In the genomic region with DNA sequence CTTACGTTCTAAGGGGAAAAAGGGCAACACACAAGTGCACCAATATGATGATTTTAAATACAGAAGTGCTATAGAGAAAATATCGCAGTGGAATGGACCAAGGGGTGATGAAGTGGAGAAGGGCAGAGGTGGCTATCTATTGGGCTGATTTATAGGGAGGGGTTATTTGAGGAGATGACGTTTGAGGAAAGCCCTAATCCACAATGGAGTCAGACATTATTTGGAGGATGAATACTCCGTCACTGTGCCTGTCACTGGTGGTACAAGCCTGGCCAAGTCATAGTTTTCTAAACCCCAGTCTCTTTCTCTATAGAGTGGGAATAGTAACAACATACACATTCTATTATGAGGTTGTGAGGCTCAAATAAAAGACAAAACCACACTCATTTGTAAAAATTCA, we compare ENCODE assay signal across 25 cellular contexts. TPM values are rescaled to one million over a fixed set of nuclear protein-coding genes. Genes with fewer than 3 reads are reported as not detected.
DNase-seq lines count a peak whose midpoint lies in the region; ATAC-seq and TF ChIP-seq lines count a peak whose summit lies in the region.
"Had no signal": no experiment of that assay in that cellular context is flagged by ENCODE, and none has a peak within 500 bp of the region (broad histone marks: within the 10 kb centered on the region; RNA-seq: fewer than 3 reads in every experiment).

No MANE protein-coding gene starts in this region.

- in situ Hi-C loops in transverse colon (cut with MboI; ENCODE audit: low pct_ligation_motif_present in 1 of 4, low pct_unique_long_range_greater_than_20kb in 1 of 4, low sequenced_read_pairs in 3 of 4): no loop called here

- DNase-seq in cardiac muscle cell (ENCODE audit: low read depth in 1 of 2, low spot score in 1 of 2): no peak
- no peak for DNase-seq in left cardiac atrium
- DNase-seq in ascending aorta (ENCODE audit: low spot score in 2 of 2): no peak
- DNase-seq in naive B cell: no peak
- no peak for DNase-seq in transverse colon
- no peak for DNase-seq in NCI-H1105 treated with DMSO at 0.1 percent for 48 hours (lab: John Stamatoyannopoulos, UW)
- no peak for DNase-seq in SIG-M5 treated with dmso at 0.1 percent for 504 hours (lab: John Stamatoyannopoulos, UW; ENCODE audit: unreplicated experiment)
- DNase-seq in AG08396 (ENCODE audit: low spot score): no peak
- DNase-seq: 8988T; BE2C; cortex of kidney; GDM1; H9; hippocampal formation; kidney; NCI-H1436 treated with DMSO at 0.1 percent for 48 hours; NCI-H2171 treated with DMSO at 0.1 percent for 48 hours; NCI-H774; nephron progenitor cell; stimulated activated CD4-positive, alpha-beta T cell treated with anti-CD3 and anti-CD28 coated beads, Interleukin-12 subunit alpha, Interleukin-12 subunit beta, amount 100 ng/mL, for 4 hours; T-helper 9 cell; upper lobe of right lung had no signal

- no peak for TF ChIP-seq CTCF in cardiac muscle cell (IDR thresholded peaks at IDR 0.05; ENCODE audit: low read depth, low read length)
- no peak for TF ChIP-seq CTCF in ascending aorta (IDR thresholded peaks at IDR 0.05)
- no peak for TF ChIP-seq CTCF in transverse colon (IDR thresholded peaks at IDR 0.05)

- H3K4me3 ChIP-seq in cardiac muscle cell (no peak overlapping the region), ascending aorta (no peak overlapping the region), transverse colon (no peak overlapping the region)
- H3K4me3 ChIP-seq: upper lobe of right lung had no signal

- H3K27ac ChIP-seq in cardiac muscle cell: peak overlapping the region; percentile 88
- peak overlapping the region; percentile 88 to 91 for H3K27ac ChIP-seq in ascending aorta
- H3K27ac ChIP-seq in transverse colon: peak overlapping the region; percentile 57 to 68 (median 64)

- H3K36me3 ChIP-seq in cardiac muscle cell (no peaks in the 10 kb centered on the region), ascending aorta (no peaks in the 10 kb centered on the region), transverse colon (no peaks in the 10 kb centered on the region)
- H3K36me3 ChIP-seq: BE2C, upper lobe of right lung had no signal

- peaks cover 54 to 82% (median 57%) of the 10 kb centered on the region in 3 donors for H3K4me1 Mint-ChIP-seq in naive B cell
- H3K4me1 Mint-ChIP-seq: nephron progenitor cell had no signal

- peak overlapping the region; percentile 71 to 95 (median 82) for H3K27ac Mint-ChIP-seq in naive B cell
- H3K27ac Mint-ChIP-seq: activated naive CD4-positive, alpha-beta T cell treated with anti-CD3 and anti-CD28 coated beads, Interleukin-2, amount 50 U/mL, for 72 hours; H9 had no signal

- H3K9me3 ChIP-seq in cardiac muscle cell (ENCODE audit: low read depth): no peaks in the 10 kb centered on the region
- no peaks in the 10 kb centered on the region for H3K9me3 ChIP-seq in ascending aorta
- no peaks in the 10 kb centered on the region for H3K9me3 ChIP-seq in transverse colon
- H3K9me3 ChIP-seq: BE2C, upper lobe of right lung had no signal

- no peaks in the 10 kb centered on the region for H3K9me3 Mint-ChIP-seq in naive B cell
- H3K9me3 Mint-ChIP-seq: activated naive CD4-positive, alpha-beta T cell treated with anti-CD3 and anti-CD28 coated beads, Interleukin-2, amount 50 U/mL, for 72 hours; H9; nephron progenitor cell had no signal

- peaks cover 66% of the 10 kb centered on the region for H3K4me1 ChIP-seq in cardiac muscle cell (ENCODE audit: low read depth)
- H3K4me1 ChIP-seq in ascending aorta: peaks cover 3 to 48% of the 10 kb centered on the region in 2 donors
- H3K4me1 ChIP-seq in transverse colon: peaks cover 0 to 17% (median 14%) of the 10 kb centered on the region in 4 donors
- H3K4me1 ChIP-seq: BE2C had no signal

- intact Hi-C loops in left cardiac atrium (cut with DNase I) (loop anchor here (10.0 kb wide), 2 partner anchors 50 to 100 kb away; a partner anchor contains a TSS), ascending aorta (cut with DNase I) (loop anchor here (5.0 kb wide), 1 partner anchor 118 kb away; no protein-coding TSS in a partner anchor), transverse colon (cut with DNase I; ENCODE audit: low total_unique reads) (no loop called here)

- peak overlapping the region; percentile 0 to 76 (median 50) for H3K4me3 Mint-ChIP-seq in naive B cell
- H3K4me3 Mint-ChIP-seq: H9, nephron progenitor cell had no signal

- H3K27me3 ChIP-seq in cardiac muscle cell (no peaks in the 10 kb centered on the region), ascending aorta (no peaks in the 10 kb centered on the region), transverse colon (no peaks in the 10 kb centered on the region)
- H3K27me3 ChIP-seq: upper lobe of right lung had no signal

- TF ChIP-seq POLR2A in transverse colon (IDR thresholded peaks at IDR 0.05): no peak

- peaks cover 14 to 20% of the 10 kb centered on the region in 2 donors for H3K36me3 Mint-ChIP-seq in naive B cell
- H3K36me3 Mint-ChIP-seq: activated naive CD4-positive, alpha-beta T cell treated with anti-CD3 and anti-CD28 coated beads, Interleukin-2, amount 50 U/mL, for 72 hours had no signal

- no peak for ATAC-seq in left cardiac atrium
- no peak for ATAC-seq in naive B cell (ENCODE audit: low read depth in 2 of 2)
- ATAC-seq: activated CD4-positive, CD25-positive, alpha-beta regulatory T cell treated with anti-CD3 and anti-CD28 coated beads, Interleukin-2, amount 50 U/mL, for 24 hours; activated naive CD4-positive, alpha-beta T cell treated with anti-CD3 and anti-CD28 coated beads, Interleukin-2, amount 50 U/mL, for 72 hours; Panc1; upper lobe of right lung had no signal

- H3K27me3 Mint-ChIP-seq in naive B cell: no peaks in the 10 kb centered on the region

- WGBS in transverse colon (ENCODE audit: low coverage in 1 of 2), 2 donors: 81 to 88% methylated on average over 3 to 4 of the region's 4 CpGs

- TF ChIP-seq EP300 in transverse colon (IDR thresholded peaks at IDR 0.05; ENCODE audit: low read depth): no peak

RNA-seq across cellular contexts. Expression of a gene that starts 48.5 kb away (rescaled TPM):
- 95.3 and 175 TPM in 2 replicates for total RNA-seq in cardiac muscle cell
- polyA plus RNA-seq in cardiac muscle cell: 107 and 137 TPM in 2 replicates
- total RNA-seq in left cardiac atrium: 10 to 100 TPM; 48.3 to 53.7 TPM
- total RNA-seq in ascending aorta: 138 TPM
- polyA plus RNA-seq in naive B cell (ENCODE audit: low read depth in 6 of 6): 100 to 1,000 TPM; 402 to 547 (median 433) TPM
- total RNA-seq in transverse colon: 10 to 100 TPM; 17.3 to 58.0 (median 23.5) TPM
